ENCODE assay signal across 1 cellular context in genomic region chr1:58017641-58018040, GRCh38.
TF ChIP-seq lines count a peak whose summit lies in the region.

No MANE protein-coding gene starts in this region.

TF ChIP-seq in H1, 55 proteins besides CTCF, POLR2A, EP300 and RAD21:
- no peak for TF ChIP-seq CHD7 (IDR thresholded peaks at IDR 0.05; ENCODE audit: insufficient replicate concordance, low read length)
- TF ChIP-seq TAF1 (IDR thresholded peaks at IDR 0.05; ENCODE audit: low read depth, low read length) = no peak
- no peak for TF ChIP-seq BACH1 (IDR thresholded peaks at IDR 0.05; ENCODE audit: low read length)
- TF ChIP-seq RNF2 (IDR thresholded peaks at IDR 0.05; ENCODE audit: borderline replicate concordance, low read depth, low read length, missing control alignments, poor library complexity, severe bottlenecking) = no peak
- no peak for TF ChIP-seq SAP30 (IDR thresholded peaks at IDR 0.05; ENCODE audit: insufficient read depth, insufficient replicate concordance, low read length)
- no peak for TF ChIP-seq SP2 (IDR thresholded peaks at IDR 0.05; ENCODE audit: low read length)
- TF ChIP-seq ZNF274 (IDR thresholded peaks at IDR 0.05; ENCODE audit: borderline replicate concordance, extremely low read depth, low read length) = no peak
- no peak for TF ChIP-seq KDM1A (IDR thresholded peaks at IDR 0.05; ENCODE audit: borderline replicate concordance, low read length)
- TF ChIP-seq BCL11A (IDR thresholded peaks at IDR 0.05; ENCODE audit: low read depth in 2 of 2, low read length in 2 of 2) = no peak
- no peak for TF ChIP-seq ASH2L (IDR thresholded peaks at IDR 0.05; ENCODE audit: low read length)
- no peak for TF ChIP-seq ATF2 (IDR thresholded peaks at IDR 0.05; ENCODE audit: low read length)
- TF ChIP-seq POU5F1 (IDR thresholded peaks at IDR 0.05; ENCODE audit: low read depth, low read length) = no peak
- no peak for TF ChIP-seq SIX5 (IDR thresholded peaks at IDR 0.05; ENCODE audit: low read depth, low read length)
- no peak for TF ChIP-seq JUND (IDR thresholded peaks at IDR 0.05; ENCODE audit: low read length)
- TF ChIP-seq SRF (IDR thresholded peaks at IDR 0.05; ENCODE audit: low read depth, low read length) = no peak
- no peak for TF ChIP-seq GTF2F1 (IDR thresholded peaks at IDR 0.05; ENCODE audit: borderline replicate concordance, low read depth, low read length)
- no peak for TF ChIP-seq E2F6 (IDR thresholded peaks at IDR 0.05)
